Comparison of ENCODE assay signal across 8 cellular contexts in genomic region chr3:124565013-124565412, GRCh38.
DNase-seq lines count a peak whose midpoint lies in the region; ATAC-seq, FAIRE-seq and TF ChIP-seq lines count a peak whose summit lies in the region.

No MANE protein-coding gene starts in this region.

- DNase-seq in NCI-H1436 (lab: John Stamatoyannopoulos, UW) (peak; percentile 51), NCI-H1436 treated with DMSO at 0.1 percent for 48 hours (lab: John Stamatoyannopoulos, UW) (no peak), NCI-H146 (lab: John Stamatoyannopoulos, UW) (peak; percentile 82), T-helper 2 cell (peak in 4 of 5 experiments; percentile 4 to 41 (median 24)), body of pancreas (peak; percentile 85 to 86 (median 86)), iPS-NIHi11 (ENCODE audit: low spot score) (peak; percentile 78), small intestine (peak; percentile 89), posterior vena cava (ENCODE audit: low spot score) (no peak)

- no peak overlapping the region for H3K4me3 ChIP-seq in body of pancreas
- H3K4me3 ChIP-seq in small intestine (ENCODE audit: low read depth in 1 of 2, low read length in 2 of 2): no peak overlapping the region

- peak; percentile 86 for ATAC-seq in body of pancreas

- no peaks in the 10 kb centered on the region for H3K9me3 ChIP-seq in body of pancreas
- H3K9me3 ChIP-seq in small intestine (ENCODE audit: control insufficient read depth, low read depth): no peaks in the 10 kb centered on the region

- no peak for FAIRE-seq in small intestine (lab: Jason Lieb, UNC)

- no peak overlapping the region for H3K27ac ChIP-seq in body of pancreas
- no peak overlapping the region for H3K27ac ChIP-seq in small intestine (ENCODE audit: low read depth in 1 of 2, low read length in 1 of 2)

- intact Hi-C loops in body of pancreas (cut with DNase I) (loop anchor here (5.0 kb wide), 1 partner anchor 122 kb away; no protein-coding TSS in a partner anchor), posterior vena cava (cut with DNase I) (loop anchor here in 1 of 2 donors (2.0 kb wide), 1 partner anchor 130 kb away; no protein-coding TSS in a partner anchor)

- peak; percentile 79 to 97 (median 94) for TF ChIP-seq CTCF in body of pancreas (IDR thresholded peaks at IDR 0.05)

- H3K4me1 ChIP-seq in body of pancreas (peaks cover 23% of the 10 kb centered on the region), small intestine (ENCODE audit: control insufficient read depth in 2 of 2, insufficient read depth in 1 of 2, low read depth in 1 of 2, low read length in 1 of 2) (peaks cover 0 to 2% of the 10 kb centered on the region in 2 donors)

- TF ChIP-seq POLR2A in body of pancreas (IDR thresholded peaks at IDR 0.05): no peak

- H3K36me3 ChIP-seq in body of pancreas (replicated peaks in 1 of 2; ENCODE audit: insufficient read depth in 1 of 2, low read depth in 2 of 2) (no peaks in the 10 kb centered on the region), small intestine (ENCODE audit: control insufficient read depth in 2 of 2, insufficient read depth in 2 of 2, low read length in 2 of 2) (no peaks in the 10 kb centered on the region)

- no peaks in the 10 kb centered on the region for H3K27me3 ChIP-seq in body of pancreas
- no peaks in the 10 kb centered on the region for H3K27me3 ChIP-seq in small intestine (ENCODE audit: control insufficient read depth in 2 of 2, insufficient read depth in 2 of 2, low read length in 2 of 2)

- 17 to 19% methylated on average over 5 of the region's 5 CpGs for WGBS in body of pancreas, 2 donors
- WGBS in small intestine, 3 donors: 19 to 21% (median 20%) methylated on average over 5 of the region's 5 CpGs

Comparison
In these comparisons a context has a peak if more than half of its experiments do, and no peak if none do; other contexts are left out.
1. DNase-seq: peak in NCI-H1436 (single experiment), NCI-H146 (single experiment), T-helper 2 cell (4 of 5), body of pancreas (4 of 4), iPS-NIHi11 (single experiment) and small intestine (single experiment); none in NCI-H1436 treated with DMSO at 0.1 percent for 48 hours (single experiment) and posterior vena cava (single experiment).